Comparison of ENCODE assay signal across 1 cellular context in the genomic region with DNA sequence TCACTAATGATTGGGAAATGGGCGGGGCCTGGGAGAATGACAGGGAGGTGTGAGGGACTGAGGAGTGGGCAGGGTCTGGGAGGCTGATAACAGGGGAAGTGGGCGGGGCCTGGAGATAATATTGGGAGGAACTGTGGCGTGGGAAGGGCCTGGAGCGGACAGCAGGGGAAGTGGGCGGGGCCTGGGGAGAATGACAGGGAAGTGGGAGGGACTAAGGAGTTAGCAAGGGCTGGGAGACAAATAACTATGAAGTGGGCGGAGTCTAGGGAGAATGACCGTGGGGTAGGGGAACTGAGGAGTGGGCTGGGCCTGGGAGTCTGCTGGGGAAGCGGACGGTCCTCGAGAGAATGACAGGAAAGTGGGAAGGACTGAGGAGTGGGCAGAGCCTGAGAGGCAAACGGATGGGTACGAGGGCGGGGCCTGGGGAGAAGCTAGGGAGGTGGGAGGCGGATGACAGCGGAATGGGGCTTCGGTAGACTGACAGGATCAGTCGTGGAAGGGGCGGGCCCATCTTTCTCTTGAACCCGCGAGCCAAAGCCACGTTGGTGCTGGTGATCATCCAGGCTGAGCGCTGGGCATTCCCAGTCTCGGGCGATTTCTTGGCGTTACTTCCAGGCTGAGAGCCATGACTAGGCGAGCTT.
A peak's percentile ranks its signal among the peaks of the same experiment; 100 is the strongest.
TF ChIP-seq lines count a peak whose summit lies in the region.

No MANE protein-coding gene starts in this region.

TF ChIP-seq in K562, 482 proteins besides CTCF, POLR2A, EP300 and RAD21 (continues in another document):
- TF ChIP-seq PCBP1 (IDR thresholded peaks at IDR 0.05; ENCODE audit: low read depth, low read length, poor library complexity, severe bottlenecking): no peak
- TF ChIP-seq, protein P1, sequence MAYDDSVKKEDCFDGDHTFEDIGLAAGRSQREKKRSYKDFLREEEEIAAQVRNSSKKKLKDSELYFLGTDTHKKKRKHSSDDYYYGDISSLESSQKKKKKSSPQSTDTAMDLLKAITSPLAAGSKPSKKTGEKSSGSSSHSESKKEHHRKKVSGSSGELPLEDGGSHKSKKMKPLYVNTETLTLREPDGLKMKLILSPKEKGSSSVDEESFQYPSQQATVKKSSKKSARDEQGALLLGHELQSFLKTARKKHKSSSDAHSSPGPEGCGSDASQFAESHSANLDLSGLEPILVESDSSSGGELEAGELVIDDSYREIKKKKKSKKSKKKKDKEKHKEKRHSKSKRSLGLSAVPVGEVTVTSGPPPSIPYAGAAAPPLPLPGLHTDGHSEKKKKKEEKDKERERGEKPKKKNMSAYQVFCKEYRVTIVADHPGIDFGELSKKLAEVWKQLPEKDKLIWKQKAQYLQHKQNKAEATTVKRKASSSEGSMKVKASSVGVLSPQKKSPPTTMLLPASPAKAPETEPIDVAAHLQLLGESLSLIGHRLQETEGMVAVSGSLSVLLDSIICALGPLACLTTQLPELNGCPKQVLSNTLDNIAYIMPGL (CRISPR knock-in tag; IDR thresholded peaks at IDR 0.05): peak; percentile 49; the same call in 1 of the 2 replicates
- no peak for TF ChIP-seq IRF2 (CRISPR knock-in tag; IDR thresholded peaks at IDR 0.05)
- no peak for TF ChIP-seq TARDBP (IDR thresholded peaks at IDR 0.05)
- TF ChIP-seq, protein P2, sequence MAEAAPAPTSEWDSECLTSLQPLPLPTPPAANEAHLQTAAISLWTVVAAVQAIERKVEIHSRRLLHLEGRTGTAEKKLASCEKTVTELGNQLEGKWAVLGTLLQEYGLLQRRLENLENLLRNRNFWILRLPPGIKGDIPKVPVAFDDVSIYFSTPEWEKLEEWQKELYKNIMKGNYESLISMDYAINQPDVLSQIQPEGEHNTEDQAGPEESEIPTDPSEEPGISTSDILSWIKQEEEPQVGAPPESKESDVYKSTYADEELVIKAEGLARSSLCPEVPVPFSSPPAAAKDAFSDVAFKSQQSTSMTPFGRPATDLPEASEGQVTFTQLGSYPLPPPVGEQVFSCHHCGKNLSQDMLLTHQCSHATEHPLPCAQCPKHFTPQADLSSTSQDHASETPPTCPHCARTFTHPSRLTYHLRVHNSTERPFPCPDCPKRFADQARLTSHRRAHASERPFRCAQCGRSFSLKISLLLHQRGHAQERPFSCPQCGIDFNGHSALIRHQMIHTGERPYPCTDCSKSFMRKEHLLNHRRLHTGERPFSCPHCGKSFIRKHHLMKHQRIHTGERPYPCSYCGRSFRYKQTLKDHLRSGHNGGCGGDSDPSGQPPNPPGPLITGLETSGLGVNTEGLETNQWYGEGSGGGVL (CRISPR knock-in tag; IDR thresholded peaks at IDR 0.05): no peak
- TF ChIP-seq POLR2B (IDR thresholded peaks at IDR 0.05; ENCODE audit: low read depth, partially characterized antibody): peak; percentile 63
- TF ChIP-seq CHD2 (IDR thresholded peaks at IDR 0.05; ENCODE audit: low read depth, low read length): 0 out of 2 replicates have a peak, but pooled peaks have one; percentile 8
- TF ChIP-seq, protein P3, sequence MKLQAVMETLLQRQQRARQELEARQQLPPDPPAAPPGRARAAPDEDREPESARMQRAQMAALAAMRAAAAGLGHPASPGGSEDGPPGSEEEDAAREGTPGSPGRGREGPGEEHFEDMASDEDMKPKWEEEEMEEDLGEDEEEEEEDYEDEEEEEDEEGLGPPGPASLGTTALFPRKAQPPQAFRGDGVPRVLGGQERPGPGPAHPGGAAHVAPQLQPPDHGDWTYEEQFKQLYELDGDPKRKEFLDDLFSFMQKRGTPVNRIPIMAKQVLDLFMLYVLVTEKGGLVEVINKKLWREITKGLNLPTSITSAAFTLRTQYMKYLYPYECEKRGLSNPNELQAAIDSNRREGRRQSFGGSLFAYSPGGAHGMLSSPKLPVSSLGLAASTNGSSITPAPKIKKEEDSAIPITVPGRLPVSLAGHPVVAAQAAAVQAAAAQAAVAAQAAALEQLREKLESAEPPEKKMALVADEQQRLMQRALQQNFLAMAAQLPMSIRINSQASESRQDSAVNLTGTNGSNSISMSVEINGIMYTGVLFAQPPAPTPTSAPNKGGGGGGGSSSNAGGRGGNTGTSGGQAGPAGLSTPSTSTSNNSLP (IDR thresholded peaks at IDR 0.05; ENCODE audit: borderline replicate concordance, low read depth, low read length): no peak
- TF ChIP-seq RFX7 (CRISPR knock-in tag; IDR thresholded peaks at IDR 0.05): no peak
- no peak for TF ChIP-seq SAFB2 (IDR thresholded peaks at IDR 0.05; ENCODE audit: borderline replicate concordance, low read depth, low read length, severe bottlenecking)
- TF ChIP-seq, protein P4, sequence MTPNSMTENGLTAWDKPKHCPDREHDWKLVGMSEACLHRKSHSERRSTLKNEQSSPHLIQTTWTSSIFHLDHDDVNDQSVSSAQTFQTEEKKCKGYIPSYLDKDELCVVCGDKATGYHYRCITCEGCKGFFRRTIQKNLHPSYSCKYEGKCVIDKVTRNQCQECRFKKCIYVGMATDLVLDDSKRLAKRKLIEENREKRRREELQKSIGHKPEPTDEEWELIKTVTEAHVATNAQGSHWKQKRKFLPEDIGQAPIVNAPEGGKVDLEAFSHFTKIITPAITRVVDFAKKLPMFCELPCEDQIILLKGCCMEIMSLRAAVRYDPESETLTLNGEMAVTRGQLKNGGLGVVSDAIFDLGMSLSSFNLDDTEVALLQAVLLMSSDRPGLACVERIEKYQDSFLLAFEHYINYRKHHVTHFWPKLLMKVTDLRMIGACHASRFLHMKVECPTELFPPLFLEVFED (CRISPR knock-in tag; conservative IDR thresholded peaks at IDR 0.05): no peak; the same call in 1 of the 2 replicates
- no peak for TF ChIP-seq KAT7 (CRISPR knock-in tag; IDR thresholded peaks at IDR 0.05; ENCODE audit: borderline replicate concordance)
- peak; percentile 5 for TF ChIP-seq SP2 (IDR thresholded peaks at IDR 0.05; ENCODE audit: extremely low read depth, low read depth, low read length, poor library complexity, severe bottlenecking)
- no peak for TF ChIP-seq ZZZ3 (IDR thresholded peaks at IDR 0.05)
- no peak for TF ChIP-seq BCL6 (CRISPR knock-in tag; IDR thresholded peaks at IDR 0.05)
- TF ChIP-seq, protein P5, sequence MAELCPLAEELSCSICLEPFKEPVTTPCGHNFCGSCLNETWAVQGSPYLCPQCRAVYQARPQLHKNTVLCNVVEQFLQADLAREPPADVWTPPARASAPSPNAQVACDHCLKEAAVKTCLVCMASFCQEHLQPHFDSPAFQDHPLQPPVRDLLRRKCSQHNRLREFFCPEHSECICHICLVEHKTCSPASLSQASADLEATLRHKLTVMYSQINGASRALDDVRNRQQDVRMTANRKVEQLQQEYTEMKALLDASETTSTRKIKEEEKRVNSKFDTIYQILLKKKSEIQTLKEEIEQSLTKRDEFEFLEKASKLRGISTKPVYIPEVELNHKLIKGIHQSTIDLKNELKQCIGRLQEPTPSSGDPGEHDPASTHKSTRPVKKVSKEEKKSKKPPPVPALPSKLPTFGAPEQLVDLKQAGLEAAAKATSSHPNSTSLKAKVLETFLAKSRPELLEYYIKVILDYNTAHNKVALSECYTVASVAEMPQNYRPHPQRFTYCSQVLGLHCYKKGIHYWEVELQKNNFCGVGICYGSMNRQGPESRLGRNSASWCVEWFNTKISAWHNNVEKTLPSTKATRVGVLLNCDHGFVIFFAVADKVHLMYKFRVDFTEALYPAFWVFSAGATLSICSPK (IDR thresholded peaks at IDR 0.05; ENCODE audit: borderline replicate concordance): no peak
- peak; percentile 77 for TF ChIP-seq EGR1 (conservative IDR thresholded peaks at IDR 0.05)
- TF ChIP-seq, protein P6, sequence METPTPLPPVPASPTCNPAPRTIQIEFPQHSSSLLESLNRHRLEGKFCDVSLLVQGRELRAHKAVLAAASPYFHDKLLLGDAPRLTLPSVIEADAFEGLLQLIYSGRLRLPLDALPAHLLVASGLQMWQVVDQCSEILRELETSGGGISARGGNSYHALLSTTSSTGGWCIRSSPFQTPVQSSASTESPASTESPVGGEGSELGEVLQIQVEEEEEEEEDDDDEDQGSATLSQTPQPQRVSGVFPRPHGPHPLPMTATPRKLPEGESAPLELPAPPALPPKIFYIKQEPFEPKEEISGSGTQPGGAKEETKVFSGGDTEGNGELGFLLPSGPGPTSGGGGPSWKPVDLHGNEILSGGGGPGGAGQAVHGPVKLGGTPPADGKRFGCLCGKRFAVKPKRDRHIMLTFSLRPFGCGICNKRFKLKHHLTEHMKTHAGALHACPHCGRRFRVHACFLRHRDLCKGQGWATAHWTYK (CRISPR knock-in tag; IDR thresholded peaks at IDR 0.05): no peak
- no peak for TF ChIP-seq ZNF668 (CRISPR knock-in tag; IDR thresholded peaks at IDR 0.05)
- no peak for TF ChIP-seq HLTF (IDR thresholded peaks at IDR 0.05)
- TF ChIP-seq NFIC (IDR thresholded peaks at IDR 0.05): no peak
- TF ChIP-seq, protein P7, sequence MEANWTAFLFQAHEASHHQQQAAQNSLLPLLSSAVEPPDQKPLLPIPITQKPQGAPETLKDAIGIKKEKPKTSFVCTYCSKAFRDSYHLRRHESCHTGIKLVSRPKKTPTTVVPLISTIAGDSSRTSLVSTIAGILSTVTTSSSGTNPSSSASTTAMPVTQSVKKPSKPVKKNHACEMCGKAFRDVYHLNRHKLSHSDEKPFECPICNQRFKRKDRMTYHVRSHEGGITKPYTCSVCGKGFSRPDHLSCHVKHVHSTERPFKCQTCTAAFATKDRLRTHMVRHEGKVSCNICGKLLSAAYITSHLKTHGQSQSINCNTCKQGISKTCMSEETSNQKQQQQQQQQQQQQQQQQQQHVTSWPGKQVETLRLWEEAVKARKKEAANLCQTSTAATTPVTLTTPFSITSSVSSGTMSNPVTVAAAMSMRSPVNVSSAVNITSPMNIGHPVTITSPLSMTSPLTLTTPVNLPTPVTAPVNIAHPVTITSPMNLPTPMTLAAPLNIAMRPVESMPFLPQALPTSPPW (CRISPR knock-in tag; IDR thresholded peaks at IDR 0.05): peak; percentile 41; the same call in 1 of the 2 replicates
- TF ChIP-seq, protein P8, sequence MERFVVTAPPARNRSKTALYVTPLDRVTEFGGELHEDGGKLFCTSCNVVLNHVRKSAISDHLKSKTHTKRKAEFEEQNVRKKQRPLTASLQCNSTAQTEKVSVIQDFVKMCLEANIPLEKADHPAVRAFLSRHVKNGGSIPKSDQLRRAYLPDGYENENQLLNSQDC (CRISPR knock-in tag; IDR thresholded peaks at IDR 0.05): no peak
- no peak for TF ChIP-seq CEBPB (tag; IDR thresholded peaks at IDR 0.05)
- peak in 1 of 2 experiments; percentile 49; a peak in 1 of 4 replicates for TF ChIP-seq FOXK2 (conservative IDR thresholded peaks at IDR 0.05 in 1 of 2, IDR thresholded peaks at IDR 0.05 in 1 of 2; ENCODE audit: low read depth in 2 of 2)
- TF ChIP-seq GATAD2B (IDR thresholded peaks at IDR 0.05; ENCODE audit: borderline replicate concordance): no peak
- 0 out of 2 replicates have a peak, but pooled peaks have one; percentile 5 for TF ChIP-seq ZNF143 (CRISPR knock-in tag; IDR thresholded peaks at IDR 0.05)
- no peak for TF ChIP-seq TFAM (CRISPR knock-in tag; conservative IDR thresholded peaks at IDR 0.05)
- TF ChIP-seq, protein P9, sequence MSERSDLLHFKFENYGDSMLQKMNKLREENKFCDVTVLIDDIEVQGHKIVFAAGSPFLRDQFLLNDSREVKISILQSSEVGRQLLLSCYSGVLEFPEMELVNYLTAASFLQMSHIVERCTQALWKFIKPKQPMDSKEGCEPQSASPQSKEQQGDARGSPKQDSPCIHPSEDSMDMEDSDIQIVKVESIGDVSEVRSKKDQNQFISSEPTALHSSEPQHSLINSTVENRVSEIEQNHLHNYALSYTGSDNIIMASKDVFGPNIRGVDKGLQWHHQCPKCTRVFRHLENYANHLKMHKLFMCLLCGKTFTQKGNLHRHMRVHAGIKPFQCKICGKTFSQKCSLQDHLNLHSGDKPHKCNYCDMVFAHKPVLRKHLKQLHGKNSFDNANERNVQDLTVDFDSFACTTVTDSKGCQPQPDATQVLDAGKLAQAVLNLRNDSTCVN (CRISPR knock-in tag; IDR thresholded peaks at IDR 0.05): 0 out of 2 replicates have a peak, but pooled peaks have one; percentile 33
- TF ChIP-seq, protein P10, sequence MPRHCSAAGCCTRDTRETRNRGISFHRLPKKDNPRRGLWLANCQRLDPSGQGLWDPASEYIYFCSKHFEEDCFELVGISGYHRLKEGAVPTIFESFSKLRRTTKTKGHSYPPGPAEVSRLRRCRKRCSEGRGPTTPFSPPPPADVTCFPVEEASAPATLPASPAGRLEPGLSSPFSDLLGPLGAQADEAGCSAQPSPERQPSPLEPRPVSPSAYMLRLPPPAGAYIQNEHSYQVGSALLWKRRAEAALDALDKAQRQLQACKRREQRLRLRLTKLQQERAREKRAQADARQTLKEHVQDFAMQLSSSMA (CRISPR knock-in tag; IDR thresholded peaks at IDR 0.05): no peak
- no peak for TF ChIP-seq NFIX (CRISPR knock-in tag; IDR thresholded peaks at IDR 0.05; ENCODE audit: low read depth)
- TF ChIP-seq CBX1 (IDR thresholded peaks at IDR 0.05; ENCODE audit: low read depth): no peak
- no peak for TF ChIP-seq PML (IDR thresholded peaks at IDR 0.05; ENCODE audit: low read length)
- peak; percentile 54; the same call in 1 of the 2 replicates for TF ChIP-seq SUPT5H (IDR thresholded peaks at IDR 0.05)
- TF ChIP-seq HNRNPK (IDR thresholded peaks at IDR 0.05; ENCODE audit: low read depth, low read length, poor library complexity, severe bottlenecking): no peak
- TF ChIP-seq NBN (IDR thresholded peaks at IDR 0.05; ENCODE audit: low read depth): peak; percentile 65; the same call in 1 of the 2 replicates
- peak; percentile 50 for TF ChIP-seq MEIS2 (IDR thresholded peaks at IDR 0.05; ENCODE audit: partially characterized antibody)
- TF ChIP-seq, protein P11, sequence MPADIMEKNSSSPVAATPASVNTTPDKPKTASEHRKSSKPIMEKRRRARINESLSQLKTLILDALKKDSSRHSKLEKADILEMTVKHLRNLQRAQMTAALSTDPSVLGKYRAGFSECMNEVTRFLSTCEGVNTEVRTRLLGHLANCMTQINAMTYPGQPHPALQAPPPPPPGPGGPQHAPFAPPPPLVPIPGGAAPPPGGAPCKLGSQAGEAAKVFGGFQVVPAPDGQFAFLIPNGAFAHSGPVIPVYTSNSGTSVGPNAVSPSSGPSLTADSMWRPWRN (IDR thresholded peaks at IDR 0.05; ENCODE audit: low read depth): no peak
- TF ChIP-seq TRIM28 (IDR thresholded peaks at IDR 0.05): no peak; the same call in 1 of the 2 replicates
- TF ChIP-seq POLR2G (IDR thresholded peaks at IDR 0.05; ENCODE audit: low read depth, low read length): peak; percentile 84
- no peak for TF ChIP-seq TAL1 (IDR thresholded peaks at IDR 0.05)
- peak; percentile 67; the same call in 1 of the 2 replicates for TF ChIP-seq MTA1 (IDR thresholded peaks at IDR 0.05; ENCODE audit: borderline replicate concordance)
- no peak for TF ChIP-seq TBL1XR1 (IDR thresholded peaks at IDR 0.05; ENCODE audit: low read length in 2 of 2)
- TF ChIP-seq, protein P12, sequence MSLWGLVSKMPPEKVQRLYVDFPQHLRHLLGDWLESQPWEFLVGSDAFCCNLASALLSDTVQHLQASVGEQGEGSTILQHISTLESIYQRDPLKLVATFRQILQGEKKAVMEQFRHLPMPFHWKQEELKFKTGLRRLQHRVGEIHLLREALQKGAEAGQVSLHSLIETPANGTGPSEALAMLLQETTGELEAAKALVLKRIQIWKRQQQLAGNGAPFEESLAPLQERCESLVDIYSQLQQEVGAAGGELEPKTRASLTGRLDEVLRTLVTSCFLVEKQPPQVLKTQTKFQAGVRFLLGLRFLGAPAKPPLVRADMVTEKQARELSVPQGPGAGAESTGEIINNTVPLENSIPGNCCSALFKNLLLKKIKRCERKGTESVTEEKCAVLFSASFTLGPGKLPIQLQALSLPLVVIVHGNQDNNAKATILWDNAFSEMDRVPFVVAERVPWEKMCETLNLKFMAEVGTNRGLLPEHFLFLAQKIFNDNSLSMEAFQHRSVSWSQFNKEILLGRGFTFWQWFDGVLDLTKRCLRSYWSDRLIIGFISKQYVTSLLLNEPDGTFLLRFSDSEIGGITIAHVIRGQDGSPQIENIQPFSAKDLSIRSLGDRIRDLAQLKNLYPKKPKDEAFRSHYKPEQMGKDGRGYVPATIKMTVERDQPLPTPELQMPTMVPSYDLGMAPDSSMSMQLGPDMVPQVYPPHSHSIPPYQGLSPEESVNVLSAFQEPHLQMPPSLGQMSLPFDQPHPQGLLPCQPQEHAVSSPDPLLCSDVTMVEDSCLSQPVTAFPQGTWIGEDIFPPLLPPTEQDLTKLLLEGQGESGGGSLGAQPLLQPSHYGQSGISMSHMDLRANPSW (CRISPR knock-in tag; IDR thresholded peaks at IDR 0.05): no peak
- TF ChIP-seq ZNF134 (CRISPR knock-in tag; conservative IDR thresholded peaks at IDR 0.05): no peak
